14 cellular contexts compared by ENCODE assay signal in the genomic region with DNA sequence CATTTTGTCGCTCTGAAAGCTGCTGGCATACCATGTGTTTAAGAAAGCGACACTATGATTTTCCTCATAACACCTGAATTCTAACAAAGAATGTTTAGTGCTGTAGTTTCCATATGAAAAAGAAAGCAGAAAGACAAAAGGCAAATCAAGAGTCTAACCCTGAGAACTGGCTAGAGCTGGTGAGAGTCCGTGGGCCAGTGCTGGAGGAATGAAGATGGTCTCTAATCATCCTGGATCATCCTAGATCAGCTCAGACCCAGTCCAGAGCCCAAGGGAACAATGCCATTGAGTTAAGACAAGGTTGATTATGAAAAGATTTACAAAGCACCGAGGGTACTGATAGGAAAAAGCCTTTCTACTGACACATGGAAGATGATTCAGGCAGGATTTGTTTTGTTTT.
"Had no signal": no experiment of that assay in that cellular context is flagged by ENCODE, and none has a peak within 500 bp of the region (broad histone marks: within the 10 kb centered on the region; RNA-seq: fewer than 3 reads in every experiment).

No MANE protein-coding gene starts in this region.

- H3K4me3 Mint-ChIP-seq: activated CD8-positive, alpha-beta T cell treated with anti-CD3 and anti-CD28 coated beads for 36 hours; activated naive CD8-positive, alpha-beta T cell treated with anti-CD3 and anti-CD28 coated beads, Interleukin-2, amount 10 ng/mL, durations not matched to agents 7 days and 5 days; natural killer cell had no signal

- ATAC-seq: activated CD8-positive, alpha-beta T cell treated with anti-CD3 and anti-CD28 coated beads for 36 hours; esophagus mucosa; left lobe of liver; natural killer cell had no signal

- H3K9me3 ChIP-seq: ascending aorta, prostate gland, sigmoid colon had no signal

- H3K36me3 Mint-ChIP-seq: activated naive CD8-positive, alpha-beta T cell treated with anti-CD3 and anti-CD28 coated beads, Interleukin-2, amount 10 ng/mL, durations not matched to agents 7 days and 5 days; natural killer cell had no signal

- H3K27ac Mint-ChIP-seq: activated CD8-positive, alpha-beta T cell treated with anti-CD3 and anti-CD28 coated beads for 36 hours; activated naive CD8-positive, alpha-beta T cell treated with anti-CD3 and anti-CD28 coated beads, Interleukin-2, amount 10 ng/mL, durations not matched to agents 7 days and 5 days; natural killer cell had no signal

- DNase-seq: activated CD8-positive, alpha-beta memory T cell treated with anti-CD3 and anti-CD28 coated beads, Interleukin-2, amount 50 U/mL, for 4 hours; activated CD8-positive, alpha-beta T cell treated with anti-CD3 and anti-CD28 coated beads for 36 hours; activated naive CD8-positive, alpha-beta T cell treated with anti-CD3 and anti-CD28 coated beads, Interleukin-2, amount 10 ng/mL, durations not matched to agents 7 days and 5 days; islet precursor cell; natural killer cell; occipital lobe; sigmoid colon; stimulated activated CD4-positive, alpha-beta T cell treated with anti-CD3 and anti-CD28 coated beads, Interleukin-12 subunit alpha, Interleukin-12 subunit beta, amount 100 ng/mL, for 4 hours; stimulated activated naive CD4-positive, alpha-beta T cell; substantia nigra had no signal

- H3K4me3 ChIP-seq: ascending aorta, prostate gland, sigmoid colon had no signal

- H3K4me1 ChIP-seq: ascending aorta, prostate gland had no signal

- H3K36me3 ChIP-seq: ascending aorta, prostate gland, sigmoid colon had no signal

- H3K9me3 Mint-ChIP-seq: activated CD8-positive, alpha-beta T cell treated with anti-CD3 and anti-CD28 coated beads for 36 hours; activated naive CD8-positive, alpha-beta T cell treated with anti-CD3 and anti-CD28 coated beads, Interleukin-2, amount 10 ng/mL, durations not matched to agents 7 days and 5 days; natural killer cell had no signal

- H3K27me3 Mint-ChIP-seq: activated naive CD8-positive, alpha-beta T cell treated with anti-CD3 and anti-CD28 coated beads, Interleukin-2, amount 10 ng/mL, durations not matched to agents 7 days and 5 days had no signal

- H3K27ac ChIP-seq: ascending aorta, prostate gland, sigmoid colon had no signal

- H3K27me3 ChIP-seq: ascending aorta, sigmoid colon had no signal
